Comparison of ENCODE assay signal across 9 cellular contexts in genomic region chr7:129524405-129524804, GRCh38. TPM values are rescaled to one million over a fixed set of nuclear protein-coding genes. Genes with fewer than 3 reads are reported as not detected.
A peak's percentile ranks its signal among the peaks of the same experiment; 100 is the strongest.
DNase-seq lines count a peak whose midpoint lies in the region; ATAC-seq, FAIRE-seq and TF ChIP-seq lines count a peak whose summit lies in the region.
"Not testable (repeated sequence)": the region's sequence is repeated elsewhere in the genome, so short reads cannot be mapped to it uniquely, and the experiment has no call there.
"Had no signal": no experiment of that assay in that cellular context is flagged by ENCODE, and none has a peak within 500 bp of the region (broad histone marks: within the 10 kb centered on the region; RNA-seq: fewer than 3 reads in every experiment).

No MANE protein-coding gene starts in this region.

- TF ChIP-seq POLR2A in K562 (conservative IDR thresholded peaks at IDR 0.05) = not testable (repeated sequence)

- CTCF ChIA-PET in K562 (lab: Yijun Ruan, JAX; ENCODE audit: low intra/inter-chr PET ratio) = interaction anchor here (0.6 kb wide), 1 partner anchor 420 kb away, joined by 6 read pairs; no protein-coding TSS in a partner anchor

- not testable (repeated sequence) for H3K79me2 ChIP-seq in K562 (ENCODE audit: control insufficient read depth, insufficient read depth, low read length)

- H3K27ac ChIP-seq in K562 (ENCODE audit: extremely low read depth, low read depth, low read length) = not testable (repeated sequence)

- H3K27me3 Mint-ChIP-seq in natural killer cell (ENCODE audit: low read depth in 2 of 2) = not testable (repeated sequence)

- not testable (repeated sequence) for H3K4me2 ChIP-seq in K562 (ENCODE audit: insufficient read depth, low read length)

- not testable (repeated sequence) for H4K20me1 ChIP-seq in K562 (replicated peaks; ENCODE audit: control insufficient read depth, insufficient read depth, low read length)

- peak overlapping the region; percentile 92 to 93 for H3K27ac Mint-ChIP-seq in natural killer cell

- POLR2A ChIA-PET in K562 (lab: Yijun Ruan, JAX) = interaction anchor here (1.2 to 1.6 kb wide), 2 partner anchors 13 to 182 kb away, joined by 4 to 6 read pairs; no protein-coding TSS in a partner anchor

- H3K36me3 ChIP-seq in K562 (ENCODE audit: control insufficient read depth, insufficient read depth, low read length) = not testable (repeated sequence)

- H3K9me1 ChIP-seq in K562 (ENCODE audit: control insufficient read depth, insufficient read depth, low read length) = not testable (repeated sequence)

- H3K9ac ChIP-seq in K562 (ENCODE audit: insufficient read depth in 1 of 2, low read depth in 2 of 2, low read length in 2 of 2) = not testable (repeated sequence)

- TF ChIP-seq RAD21 in Ishikawa (IDR thresholded peaks at IDR 0.05; ENCODE audit: low read depth) = 0 out of 2 replicates have a peak, but pooled peaks have one; percentile 6
- not testable (repeated sequence) for TF ChIP-seq RAD21 in K562 (CRISPR knock-in tag; conservative IDR thresholded peaks at IDR 0.05 in 1 of 2, IDR thresholded peaks at IDR 0.05 in 1 of 2)

- H3K4me1 Mint-ChIP-seq in natural killer cell = peaks cover 42 to 61% of the 10 kb centered on the region in 2 donors

- H2AFZ ChIP-seq in K562 (ENCODE audit: low read depth, low read length) = not testable (repeated sequence)

- H3K4me3 ChIP-seq in K562; fibroblast of the aortic adventitia (ENCODE audit: low read depth, low read length): not testable (repeated sequence)

- TF ChIP-seq EP300 in Ishikawa (IDR thresholded peaks at IDR 0.05; ENCODE audit: borderline replicate concordance); K562 (IDR thresholded peaks at IDR 0.05; ENCODE audit: low read length): not testable (repeated sequence)

- in situ Hi-C loops in K562 (cut with MboI) = loop anchor here (10.0 kb wide), 1 partner anchor 1700 kb away; no protein-coding TSS in a partner anchor

- H3K9me3 Mint-ChIP-seq in natural killer cell = not testable (repeated sequence)

- not testable (repeated sequence) for BruUV-seq in K562 (replicated peaks; lab: Mats Ljungman, UMichigan)

- TF ChIP-seq CTCF in K562 (IDR thresholded peaks at IDR 0.05 in 2 of 3, conservative IDR thresholded peaks at IDR 0.05 in 1 of 3; ENCODE audit: insufficient read depth in 2 of 3, low read depth in 1 of 3, low read length in 3 of 3); fibroblast of the aortic adventitia (IDR thresholded peaks at IDR 0.05; ENCODE audit: insufficient read depth, low read length); natural killer cell (IDR thresholded peaks at IDR 0.05): not testable (repeated sequence)

- FAIRE-seq in G401.6 (lab: Jason Lieb, UNC) = peak; percentile 47
- FAIRE-seq in K562 (lab: Jason Lieb, UNC) = not testable (repeated sequence)

- H3K4me3 Mint-ChIP-seq in natural killer cell = peak overlapping the region; percentile 84

- not testable (repeated sequence) for H3K9me3 ChIP-seq in K562 (replicated peaks; ENCODE audit: control insufficient read depth, insufficient read depth, low read depth, low read length)

- peak; percentile 46; the same call in 2 of the 3 replicates for ATAC-seq in SK-N-SH treated with all-trans-retinoic acid at 6 μM for 48 hours
- ATAC-seq in K562 = peak; percentile 58
- ATAC-seq in natural killer cell = peak in 1 of 3 donors; percentile 32

- DNase-seq in A172 (ENCODE audit: low spot score) = peak; percentile 59
- DNase-seq in NCI-H2171 treated with DMSO at 0.1 percent for 48 hours (lab: John Stamatoyannopoulos, UW) = peak; percentile 81
- DNase-seq in K562 (ENCODE audit: extremely low read depth in 1 of 4, low spot score in 3 of 4) = peak in 1 of 4 experiments; percentile 35
- DNase-seq in fibroblast of the aortic adventitia (ENCODE audit: low read depth) = peak; percentile 90
- DNase-seq in natural killer cell = not testable (repeated sequence)

- not testable (repeated sequence) for H3K36me3 Mint-ChIP-seq in natural killer cell

- intact Hi-C loops in K562 (cut with micrococcal nuclease); natural killer cell (cut with micrococcal nuclease): not testable (repeated sequence)

- WGBS in K562 (ENCODE audit: insufficient coverage, low coverage, missing lambda C conversion rate) = 15% methylated on average over 2 of the region's 2 CpGs

- H3K27me3 ChIP-seq in K562 (ENCODE audit: control insufficient read depth in 2 of 2, insufficient read depth in 2 of 2, low read length in 2 of 2) = peaks cover 16 to 45% of the 10 kb centered on the region in 2 experiments; a peak in 3 of 5 replicates

- H3K4me1 ChIP-seq in K562 (replicated peaks in 1 of 2; ENCODE audit: control insufficient read depth in 2 of 2, insufficient read depth in 2 of 2, low read length in 2 of 2) = peaks cover 6 to 11% of the 10 kb centered on the region in 2 experiments; a peak in 3 of 5 replicates

TF ChIP-seq in Ishikawa, 13 proteins besides CTCF, POLR2A, EP300 and RAD21:
- TF ChIP-seq CEBPB (IDR thresholded peaks at IDR 0.05) = peak; percentile 92

TF ChIP-seq in K562, 482 proteins besides CTCF, POLR2A, EP300 and RAD21 (continues in another document):
- TF ChIP-seq NRF1 (conservative IDR thresholded peaks at IDR 0.05 in 1 of 2, IDR thresholded peaks at IDR 0.05 in 1 of 2) (0 out of 4 replicates have a peak, but pooled peaks of 1 of the 2 experiments have one; percentile 20), CEBPG (tag; conservative IDR thresholded peaks at IDR 0.05 in 1 of 2, IDR thresholded peaks at IDR 0.05 in 1 of 2) (peak; percentile 72 to 84), TRIM24 (IDR thresholded peaks at IDR 0.05) (peak; percentile 54 to 67; a peak in 3 of 4 replicates), VEZF1 (CRISPR knock-in tag; IDR thresholded peaks at IDR 0.05) (peak; percentile 21), IRF9 (tag; IDR thresholded peaks at IDR 0.05) (0 out of 2 replicates have a peak, but pooled peaks have one; percentile 17)
- not testable (repeated sequence) for TF ChIP-seq CEBPG (CRISPR knock-in tag; IDR thresholded peaks at IDR 0.05)
- TF ChIP-seq, protein P1, sequence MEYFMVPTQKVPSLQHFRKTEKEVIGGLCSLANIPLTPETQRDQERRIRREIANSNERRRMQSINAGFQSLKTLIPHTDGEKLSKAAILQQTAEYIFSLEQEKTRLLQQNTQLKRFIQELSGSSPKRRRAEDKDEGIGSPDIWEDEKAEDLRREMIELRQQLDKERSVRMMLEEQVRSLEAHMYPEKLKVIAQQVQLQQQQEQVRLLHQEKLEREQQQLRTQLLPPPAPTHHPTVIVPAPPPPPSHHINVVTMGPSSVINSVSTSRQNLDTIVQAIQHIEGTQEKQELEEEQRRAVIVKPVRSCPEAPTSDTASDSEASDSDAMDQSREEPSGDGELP (CRISPR knock-in tag; IDR thresholded peaks at IDR 0.05; ENCODE audit: borderline replicate concordance) = peak; percentile 60; the same call in 1 of the 2 replicates
- TF ChIP-seq, protein P2, sequence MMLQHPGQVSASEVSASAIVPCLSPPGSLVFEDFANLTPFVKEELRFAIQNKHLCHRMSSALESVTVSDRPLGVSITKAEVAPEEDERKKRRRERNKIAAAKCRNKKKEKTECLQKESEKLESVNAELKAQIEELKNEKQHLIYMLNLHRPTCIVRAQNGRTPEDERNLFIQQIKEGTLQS (IDR thresholded peaks at IDR 0.05) = 0 out of 2 replicates have a peak, but pooled peaks have one; percentile 12
- TF ChIP-seq, protein P2 (CRISPR knock-in tag; conservative IDR thresholded peaks at IDR 0.05) = not testable (repeated sequence)

RNA-seq across cellular contexts. Expression of gene SMKR1, which starts 22.1 kb away (rescaled TPM):
- 0.84 and 4.6 TPM in 2 replicates for total RNA-seq in A172 (2014; rRNA removed; shearing (Covaris generic))
- total RNA-seq in K562 (2011; cell fraction: chromatin; rRNA removed; ENCODE audit: low replicate concordance) = 1.4 and 1.6 TPM in 2 replicates
- 1.4 TPM in 1 of 2 replicates, not detected in the other for total RNA-seq in K562 (2011; cell fraction: nucleolus; rRNA removed)
- 1.5 TPM in 1 of 2 replicates, not detected in the other for total RNA-seq in K562 (2011; cell fraction: nucleoplasm; rRNA removed)
- total RNA-seq in K562 (2014; rRNA removed) (0.37 TPM in 1 of 2 replicates, not detected in the other), K562 (2014; rRNA removed; fragmentation: Illumina TruSeq; extraction: Trizol) (1.1 and 1.4 TPM in 2 replicates), K562 (2015; rRNA removed; fragmentation: Illumina TruSeq; extraction: Trizol) (0.62 and 1.7 TPM in 2 replicates), K562 (2021) (0.58 and 1.5 TPM in 2 replicates), fibroblast of the aortic adventitia (ENCODE audit: low replicate concordance) (0.65 and 0.72 TPM in 2 replicates), natural killer cell (1 to 10 TPM; 4.9 to 9.7 (median 8.4) TPM)
- polyA plus RNA-seq in K562 (2011; rRNA removed) (1.3 and 1.5 TPM in 2 replicates), K562 (2014; fragmentation: Illumina TruSeq; extraction: Trizol) (1.4 and 1.5 TPM in 2 replicates), K562 (2014; fragmentation: Nextera tagmentation; extraction: Ambion mirVana) (under 1 TPM; 0.59 to 0.73 TPM), K562 (2014; rRNA removed) (1.8 TPM in 2 replicates)
- 0.13 and 0.94 TPM in 2 replicates for polyA plus RNA-seq in K562 (2011; cell fraction: cytosol; rRNA removed)
- polyA plus RNA-seq in K562 (2011; cell fraction: nucleus; rRNA removed) = 5.4 and 7.6 TPM in 2 replicates
- 1.9 and 2.1 TPM in 2 replicates for polyA plus RNA-seq in K562 (2012)
- polyA minus RNA-seq in K562 (2011; rRNA and poly(A)+ RNA removed) = 1.5 TPM in 1 of 2 replicates, not detected in the other
- not detected in 2 replicates for polyA minus RNA-seq in K562 (2011; cell fraction: cytosol; rRNA and poly(A)+ RNA removed)
- 0.78 TPM in 1 of 2 replicates, not detected in the other for polyA minus RNA-seq in K562 (2011; cell fraction: nucleus; rRNA and poly(A)+ RNA removed)
- total RNA-seq: OCI-LY7 had no signal
